ENCODE assay signal across 23 cellular contexts in genomic region chr1:233088613-233089012, GRCh38.
DNase-seq lines count a peak whose midpoint lies in the region; ATAC-seq, FAIRE-seq and TF ChIP-seq lines count a peak whose summit lies in the region.
"Had no signal": no experiment of that assay in that cellular context is flagged by ENCODE, and none has a peak within 500 bp of the region (broad histone marks: within the 10 kb centered on the region; RNA-seq: fewer than 3 reads in every experiment).

No MANE protein-coding gene starts in this region.

- no peak overlapping the region for H3K56ac ChIP-seq in H9 (ENCODE audit: insufficient read length, low read depth, low read length)
- no peak overlapping the region for H3K56ac ChIP-seq in mesendoderm (ENCODE audit: low read length)

- H3K4me1 Mint-ChIP-seq in H9 (peaks cover 10 to 11% of the 10 kb centered on the region in 2 experiments), WTC11 (peaks cover 24% of the 10 kb centered on the region)

- peak; percentile 50 for FAIRE-seq in GM12891 (lab: Jason Lieb, UNC)
- FAIRE-seq: A549, GM12892, H1 had no signal

- no peak for TF ChIP-seq POLR2A in GM12891 (IDR thresholded peaks at IDR 0.05; ENCODE audit: low read depth, low read length)

- H3K36me3 Mint-ChIP-seq in H9 (ENCODE audit: insufficient read depth in 1 of 3, low read depth in 3 of 3) = peaks cover 34 to 41% (median 36%) of the 10 kb centered on the region in 3 experiments; a peak in 6 of 7 replicates
- peaks cover 48% of the 10 kb centered on the region for H3K36me3 Mint-ChIP-seq in WTC11

- peak; percentile 48; the same call in 1 of the 2 replicates for ATAC-seq in WTC11
- ATAC-seq: A549, HCT116 had no signal

- H3K79me1 ChIP-seq in H9 (ENCODE audit: insufficient read depth, low read depth, low read length, poor library complexity, severe bottlenecking) (no peaks in the 10 kb centered on the region), mesendoderm (ENCODE audit: low read length) (no peaks in the 10 kb centered on the region)

- H3T11ph ChIP-seq in H9 (ENCODE audit: low read length) = no peak overlapping the region

- H3K14ac ChIP-seq in H9 (ENCODE audit: insufficient read depth, low read length) = no peak overlapping the region

- H3K36me3 ChIP-seq in mesendoderm (ENCODE audit: control insufficient read depth, insufficient read depth, low read length) = no peaks in the 10 kb centered on the region
- H3K36me3 ChIP-seq: BE2C had no signal

- H2BK15ac ChIP-seq in H9 (ENCODE audit: low read depth, low read length) = no peak overlapping the region
- H2BK15ac ChIP-seq in mesendoderm (replicated peaks; ENCODE audit: low read depth) = no peak overlapping the region

- H3K9ac ChIP-seq in H9 (ENCODE audit: extremely low read depth, insufficient read length, low read length) (no peak overlapping the region), mesendoderm (ENCODE audit: low read length) (no peak overlapping the region)
- H3K9ac ChIP-seq: BLaER1 treated with 17β-estradiol and CSF1 and Interleukin-3, amounts not matched to agents 10 nM and 100 nM had no signal

- H3K4me1 ChIP-seq in H9 (ENCODE audit: insufficient read depth, low read length) (no peaks in the 10 kb centered on the region; the same call in 1 of the 2 replicates), mesendoderm (ENCODE audit: control insufficient read depth, low read depth, low read length) (no peaks in the 10 kb centered on the region)

- H3K9me3 ChIP-seq in H9 (ENCODE audit: control insufficient read depth, low read depth, low read length) = no peaks in the 10 kb centered on the region
- H3K9me3 ChIP-seq: A549; BE2C; BLaER1 treated with 17β-estradiol and CSF1 and Interleukin-3, amounts not matched to agents 10 nM and 100 nM had no signal

- H3K27ac ChIP-seq in H9 (ENCODE audit: insufficient read length, low read depth, low read length) (no peak overlapping the region), mesendoderm (ENCODE audit: low read depth, low read length) (no peak overlapping the region)
- H3K27ac ChIP-seq: A549; BLaER1 treated with 17β-estradiol and CSF1 and Interleukin-3, amounts not matched to agents 10 nM and 100 nM had no signal

- no peak overlapping the region for H4K5ac ChIP-seq in H9 (ENCODE audit: insufficient read length, low read depth, low read length)
- H4K5ac ChIP-seq in mesendoderm (ENCODE audit: low read length) = no peak overlapping the region

- H3K4me3 Mint-ChIP-seq in H9 (no peak overlapping the region), WTC11 (no peak overlapping the region)
- H3K4me3 Mint-ChIP-seq: CD14-positive monocyte; CD4-positive, alpha-beta T cell; CD8-positive, alpha-beta memory T cell had no signal

- H3K27me3 ChIP-seq in H9 (ENCODE audit: insufficient read depth, low read length) = no peaks in the 10 kb centered on the region
- no peaks in the 10 kb centered on the region for H3K27me3 ChIP-seq in mesendoderm (ENCODE audit: insufficient read depth, low read length, poor library complexity)
- H3K27me3 ChIP-seq: BE2C; BLaER1 treated with 17β-estradiol and CSF1 and Interleukin-3, amounts not matched to agents 10 nM and 100 nM had no signal

- H3K27ac Mint-ChIP-seq in H9 (peak overlapping the region; percentile 65 to 87 (median 85); a peak in 6 of 7 replicates), WTC11 (peak overlapping the region; percentile 64)
- H3K27ac Mint-ChIP-seq: CD14-positive monocyte; CD4-positive, alpha-beta T cell; CD8-positive, alpha-beta memory T cell had no signal

- DNase-seq in GM12891 (ENCODE audit: insufficient read length, low spot score) = no peak
- DNase-seq in H9 = no peak
- DNase-seq in WTC11 (ENCODE audit: low spot score) = no peak
- DNase-seq in mesendoderm = no peak
- DNase-seq in DMS53 treated with DMSO at 0.1 percent for 48 hours (lab: John Stamatoyannopoulos, UW; ENCODE audit: unreplicated experiment) = no peak
- DNase-seq in NCI-H82 (lab: John Stamatoyannopoulos, UW) = no peak
- DNase-seq in islet precursor cell = no peak
- DNase-seq: 8988T; ACHN; AML-193; BE2C; CD4-positive, alpha-beta T cell; CD8-positive, alpha-beta memory T cell; DMS 273 treated with DMSO at 0.1 percent for 48 hours; DMS79 treated with DMSO at 0.1 percent for 48 hours; GF-D8; H7 had no signal

- no peak overlapping the region for H2BK5ac ChIP-seq in H9 (ENCODE audit: insufficient read length, low read length)
- no peak overlapping the region for H2BK5ac ChIP-seq in mesendoderm (ENCODE audit: low read length)

- no peak for TF ChIP-seq CTCF in H9 (conservative IDR thresholded peaks at IDR 0.05)
- no peak for TF ChIP-seq CTCF in WTC11 (IDR thresholded peaks at IDR 0.05)

- H2AK5ac ChIP-seq in H9 (ENCODE audit: insufficient read length, low read length) = no peak overlapping the region
- no peak overlapping the region for H2AK5ac ChIP-seq in mesendoderm (ENCODE audit: low read length)

- no peak overlapping the region for H3K18ac ChIP-seq in H9 (ENCODE audit: insufficient read length, low read depth, low read length)
- H3K18ac ChIP-seq in mesendoderm (ENCODE audit: low read length) = peak overlapping the region; percentile 8

- CTCF ChIA-PET in WTC11 (lab: Charles Lee) = no interaction called here

- WGBS in H9 (ENCODE audit: extremely low coverage, insufficient read length, low lambda C conversion rate) = no CpG with 5 or more reads among the region's 6 CpGs
- no CpG with 5 or more reads among the region's 6 CpGs for WGBS in mesendoderm (ENCODE audit: extremely low coverage, insufficient coverage, low lambda C conversion rate)

- H3K23me2 ChIP-seq in H9 (ENCODE audit: insufficient read length, low read depth, low read length, poor library complexity, severe bottlenecking) = no peaks in the 10 kb centered on the region

- no peak overlapping the region for H2AFZ ChIP-seq in H9 (ENCODE audit: low read length)

- no peak overlapping the region for H4K8ac ChIP-seq in H9 (replicated peaks; ENCODE audit: insufficient read length, low read depth, low read length)
- no peak overlapping the region for H4K8ac ChIP-seq in mesendoderm (ENCODE audit: low read depth, low read length)

- H4K20me1 ChIP-seq in H9 (ENCODE audit: control insufficient read depth, insufficient read depth, insufficient read length) = no peaks in the 10 kb centered on the region
- H4K20me1 ChIP-seq: BLaER1 treated with 17β-estradiol and CSF1 and Interleukin-3, amounts not matched to agents 10 nM and 100 nM had no signal

- no peak overlapping the region for H3K4me2 ChIP-seq in H9 (ENCODE audit: insufficient read depth, insufficient read length, low read length)
- no peak overlapping the region for H3K4me2 ChIP-seq in mesendoderm (ENCODE audit: low read length)
- H3K4me2 ChIP-seq: A549 had no signal

- no peak overlapping the region for H2BK20ac ChIP-seq in H9 (ENCODE audit: low read depth, low read length, poor library complexity, severe bottlenecking)

- H3K23ac ChIP-seq in H9 (ENCODE audit: insufficient read length, low read depth, low read length) (no peak overlapping the region), mesendoderm (ENCODE audit: low read length) (no peak overlapping the region)

- H3K9me3 Mint-ChIP-seq in H9 (no peaks in the 10 kb centered on the region), WTC11 (peaks cover 7% of the 10 kb centered on the region; the same call in 1 of the 2 replicates)
- H3K9me3 Mint-ChIP-seq: CD4-positive, alpha-beta T cell; CD8-positive, alpha-beta memory T cell had no signal

- H3K4me3 ChIP-seq in mesendoderm (ENCODE audit: low read length) = no peak overlapping the region
- H3K4me3 ChIP-seq: A549; BLaER1 treated with 17β-estradiol and CSF1 and Interleukin-3, amounts not matched to agents 10 nM and 100 nM had no signal

- POLR2A ChIA-PET in WTC11 (lab: Charles Lee) = no interaction called here

- no peaks in the 10 kb centered on the region for H3K27me3 Mint-ChIP-seq in H9 (ENCODE audit: low read depth)
- H3K27me3 Mint-ChIP-seq in WTC11 (ENCODE audit: low read depth) = no peaks in the 10 kb centered on the region
- H3K27me3 Mint-ChIP-seq: CD4-positive, alpha-beta T cell; CD8-positive, alpha-beta memory T cell had no signal

- H2BK120ac ChIP-seq in H9 (ENCODE audit: low read depth, low read length, poor library complexity, severe bottlenecking) (no peak overlapping the region), mesendoderm (ENCODE audit: low read depth, low read length) (no peak overlapping the region)

- no peak overlapping the region for H2BK12ac ChIP-seq in H9 (ENCODE audit: insufficient read length, low read depth, low read length)

- H3K4ac ChIP-seq in H9 (ENCODE audit: low read depth, low read length) (no peak overlapping the region), mesendoderm (ENCODE audit: low read depth, low read length) (no peak overlapping the region)

- H3K79me2 ChIP-seq in H9 (ENCODE audit: insufficient read depth, low read length) (no peaks in the 10 kb centered on the region), mesendoderm (ENCODE audit: control insufficient read depth, insufficient read depth, low read length) (no peaks in the 10 kb centered on the region)

- no peak overlapping the region for H4K91ac ChIP-seq in H9 (ENCODE audit: insufficient read length, low read depth, low read length)

TF ChIP-seq in GM12891, 5 proteins besides CTCF, POLR2A, EP300 and RAD21:
- TF ChIP-seq SPI1 (IDR thresholded peaks at IDR 0.05; ENCODE audit: low read depth, low read length) = no peak
- TF ChIP-seq POU2F2 (IDR thresholded peaks at IDR 0.05; ENCODE audit: low read depth, low read length) = no peak
- no peak for TF ChIP-seq PAX5 (IDR thresholded peaks at IDR 0.05; ENCODE audit: insufficient read depth, low read length, severe bottlenecking)
- no peak for TF ChIP-seq TAF1 (IDR thresholded peaks at IDR 0.05; ENCODE audit: low read depth, low read length)
- no peak for TF ChIP-seq POLR2AphosphoS5 (IDR thresholded peaks at IDR 0.05; ENCODE audit: low read depth, low read length)

TF ChIP-seq in WTC11, 78 proteins besides CTCF, POLR2A, EP300 and RAD21:
- TF ChIP-seq, protein P1, sequence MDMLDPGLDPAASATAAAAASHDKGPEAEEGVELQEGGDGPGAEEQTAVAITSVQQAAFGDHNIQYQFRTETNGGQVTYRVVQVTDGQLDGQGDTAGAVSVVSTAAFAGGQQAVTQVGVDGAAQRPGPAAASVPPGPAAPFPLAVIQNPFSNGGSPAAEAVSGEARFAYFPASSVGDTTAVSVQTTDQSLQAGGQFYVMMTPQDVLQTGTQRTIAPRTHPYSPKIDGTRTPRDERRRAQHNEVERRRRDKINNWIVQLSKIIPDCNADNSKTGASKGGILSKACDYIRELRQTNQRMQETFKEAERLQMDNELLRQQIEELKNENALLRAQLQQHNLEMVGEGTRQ (CRISPR knock-in tag; IDR thresholded peaks at IDR 0.05) = peak; percentile 18; the same call in 1 of the 2 replicates
- TF ChIP-seq ESRRA (CRISPR knock-in tag; IDR thresholded peaks at IDR 0.05; ENCODE audit: borderline replicate concordance) = no peak
